ENCODE assay signal across 1 cellular context in the genomic region with DNA sequence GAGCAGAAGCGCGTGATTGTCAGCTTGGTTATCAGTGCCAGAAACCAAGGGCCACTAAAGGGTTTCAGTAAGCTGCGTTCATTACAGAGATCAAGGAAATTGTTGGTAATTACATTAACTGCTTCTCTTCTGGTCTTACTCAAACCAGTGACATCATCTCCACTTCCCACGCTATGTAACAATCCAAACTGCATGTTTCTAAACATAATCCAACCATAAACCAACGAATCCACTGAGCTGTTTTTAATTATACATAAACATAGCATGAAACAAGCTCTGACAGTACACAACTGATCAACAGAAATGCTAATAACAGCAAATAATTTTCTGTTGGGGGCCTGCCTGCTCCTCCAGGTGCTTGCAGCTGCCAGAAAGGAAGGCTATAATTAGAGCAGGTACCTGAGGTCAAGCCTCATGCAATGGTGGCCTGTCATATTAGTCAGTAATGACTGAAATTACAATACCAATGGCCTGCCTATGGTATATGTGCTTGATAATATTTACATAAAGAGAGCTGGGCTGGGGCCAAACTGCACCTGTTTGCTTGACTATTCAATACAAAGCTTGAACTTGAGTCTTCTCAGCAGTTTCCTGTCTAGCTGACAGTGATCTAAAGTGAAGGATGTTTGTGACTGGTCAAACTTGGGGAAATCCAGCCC.
TF ChIP-seq lines count a peak whose summit lies in the region.

No MANE protein-coding gene starts in this region.

TF ChIP-seq in K562, 482 proteins besides CTCF, POLR2A, EP300 and RAD21 (continued from another document):
- TF ChIP-seq, protein P1, sequence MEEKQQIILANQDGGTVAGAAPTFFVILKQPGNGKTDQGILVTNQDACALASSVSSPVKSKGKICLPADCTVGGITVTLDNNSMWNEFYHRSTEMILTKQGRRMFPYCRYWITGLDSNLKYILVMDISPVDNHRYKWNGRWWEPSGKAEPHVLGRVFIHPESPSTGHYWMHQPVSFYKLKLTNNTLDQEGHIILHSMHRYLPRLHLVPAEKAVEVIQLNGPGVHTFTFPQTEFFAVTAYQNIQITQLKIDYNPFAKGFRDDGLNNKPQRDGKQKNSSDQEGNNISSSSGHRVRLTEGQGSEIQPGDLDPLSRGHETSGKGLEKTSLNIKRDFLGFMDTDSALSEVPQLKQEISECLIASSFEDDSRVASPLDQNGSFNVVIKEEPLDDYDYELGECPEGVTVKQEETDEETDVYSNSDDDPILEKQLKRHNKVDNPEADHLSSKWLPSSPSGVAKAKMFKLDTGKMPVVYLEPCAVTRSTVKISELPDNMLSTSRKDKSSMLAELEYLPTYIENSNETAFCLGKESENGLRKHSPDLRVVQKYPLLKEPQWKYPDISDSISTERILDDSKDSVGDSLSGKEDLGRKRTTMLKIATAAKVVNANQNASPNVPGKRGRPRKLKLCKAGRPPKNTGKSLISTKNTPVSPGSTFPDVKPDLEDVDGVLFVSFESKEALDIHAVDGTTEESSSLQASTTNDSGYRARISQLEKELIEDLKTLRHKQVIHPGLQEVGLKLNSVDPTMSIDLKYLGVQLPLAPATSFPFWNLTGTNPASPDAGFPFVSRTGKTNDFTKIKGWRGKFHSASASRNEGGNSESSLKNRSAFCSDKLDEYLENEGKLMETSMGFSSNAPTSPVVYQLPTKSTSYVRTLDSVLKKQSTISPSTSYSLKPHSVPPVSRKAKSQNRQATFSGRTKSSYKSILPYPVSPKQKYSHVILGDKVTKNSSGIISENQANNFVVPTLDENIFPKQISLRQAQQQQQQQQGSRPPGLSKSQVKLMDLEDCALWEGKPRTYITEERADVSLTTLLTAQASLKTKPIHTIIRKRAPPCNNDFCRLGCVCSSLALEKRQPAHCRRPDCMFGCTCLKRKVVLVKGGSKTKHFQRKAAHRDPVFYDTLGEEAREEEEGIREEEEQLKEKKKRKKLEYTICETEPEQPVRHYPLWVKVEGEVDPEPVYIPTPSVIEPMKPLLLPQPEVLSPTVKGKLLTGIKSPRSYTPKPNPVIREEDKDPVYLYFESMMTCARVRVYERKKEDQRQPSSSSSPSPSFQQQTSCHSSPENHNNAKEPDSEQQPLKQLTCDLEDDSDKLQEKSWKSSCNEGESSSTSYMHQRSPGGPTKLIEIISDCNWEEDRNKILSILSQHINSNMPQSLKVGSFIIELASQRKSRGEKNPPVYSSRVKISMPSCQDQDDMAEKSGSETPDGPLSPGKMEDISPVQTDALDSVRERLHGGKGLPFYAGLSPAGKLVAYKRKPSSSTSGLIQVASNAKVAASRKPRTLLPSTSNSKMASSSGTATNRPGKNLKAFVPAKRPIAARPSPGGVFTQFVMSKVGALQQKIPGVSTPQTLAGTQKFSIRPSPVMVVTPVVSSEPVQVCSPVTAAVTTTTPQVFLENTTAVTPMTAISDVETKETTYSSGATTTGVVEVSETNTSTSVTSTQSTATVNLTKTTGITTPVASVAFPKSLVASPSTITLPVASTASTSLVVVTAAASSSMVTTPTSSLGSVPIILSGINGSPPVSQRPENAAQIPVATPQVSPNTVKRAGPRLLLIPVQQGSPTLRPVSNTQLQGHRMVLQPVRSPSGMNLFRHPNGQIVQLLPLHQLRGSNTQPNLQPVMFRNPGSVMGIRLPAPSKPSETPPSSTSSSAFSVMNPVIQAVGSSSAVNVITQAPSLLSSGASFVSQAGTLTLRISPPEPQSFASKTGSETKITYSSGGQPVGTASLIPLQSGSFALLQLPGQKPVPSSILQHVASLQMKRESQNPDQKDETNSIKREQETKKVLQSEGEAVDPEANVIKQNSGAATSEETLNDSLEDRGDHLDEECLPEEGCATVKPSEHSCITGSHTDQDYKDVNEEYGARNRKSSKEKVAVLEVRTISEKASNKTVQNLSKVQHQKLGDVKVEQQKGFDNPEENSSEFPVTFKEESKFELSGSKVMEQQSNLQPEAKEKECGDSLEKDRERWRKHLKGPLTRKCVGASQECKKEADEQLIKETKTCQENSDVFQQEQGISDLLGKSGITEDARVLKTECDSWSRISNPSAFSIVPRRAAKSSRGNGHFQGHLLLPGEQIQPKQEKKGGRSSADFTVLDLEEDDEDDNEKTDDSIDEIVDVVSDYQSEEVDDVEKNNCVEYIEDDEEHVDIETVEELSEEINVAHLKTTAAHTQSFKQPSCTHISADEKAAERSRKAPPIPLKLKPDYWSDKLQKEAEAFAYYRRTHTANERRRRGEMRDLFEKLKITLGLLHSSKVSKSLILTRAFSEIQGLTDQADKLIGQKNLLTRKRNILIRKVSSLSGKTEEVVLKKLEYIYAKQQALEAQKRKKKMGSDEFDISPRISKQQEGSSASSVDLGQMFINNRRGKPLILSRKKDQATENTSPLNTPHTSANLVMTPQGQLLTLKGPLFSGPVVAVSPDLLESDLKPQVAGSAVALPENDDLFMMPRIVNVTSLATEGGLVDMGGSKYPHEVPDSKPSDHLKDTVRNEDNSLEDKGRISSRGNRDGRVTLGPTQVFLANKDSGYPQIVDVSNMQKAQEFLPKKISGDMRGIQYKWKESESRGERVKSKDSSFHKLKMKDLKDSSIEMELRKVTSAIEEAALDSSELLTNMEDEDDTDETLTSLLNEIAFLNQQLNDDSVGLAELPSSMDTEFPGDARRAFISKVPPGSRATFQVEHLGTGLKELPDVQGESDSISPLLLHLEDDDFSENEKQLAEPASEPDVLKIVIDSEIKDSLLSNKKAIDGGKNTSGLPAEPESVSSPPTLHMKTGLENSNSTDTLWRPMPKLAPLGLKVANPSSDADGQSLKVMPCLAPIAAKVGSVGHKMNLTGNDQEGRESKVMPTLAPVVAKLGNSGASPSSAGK (IDR thresholded peaks at IDR 0.05) = no peak; the same call in 1 of the 2 replicates
- TF ChIP-seq ARID1B (IDR thresholded peaks at IDR 0.05) (peak; percentile 62; the same call in 1 of the 2 replicates), CEBPG (CRISPR knock-in tag; IDR thresholded peaks at IDR 0.05) (no peak), CEBPG (tag; conservative IDR thresholded peaks at IDR 0.05 in 1 of 2, IDR thresholded peaks at IDR 0.05 in 1 of 2) (peak in 1 of 2 experiments; percentile 73; a peak in 2 of 4 replicates), ZNF717 (CRISPR knock-in tag; IDR thresholded peaks at IDR 0.05) (no peak), ATF7 (IDR thresholded peaks at IDR 0.05) (peak; percentile 92), JUND (IDR thresholded peaks at IDR 0.05; ENCODE audit: borderline replicate concordance, low read depth, low read length) (peak; percentile 70; the same call in 1 of the 2 replicates), JUND (tag; IDR thresholded peaks at IDR 0.05; ENCODE audit: borderline replicate concordance, low read depth, low read length) (peak; percentile 70), MEF2A (IDR thresholded peaks at IDR 0.05; ENCODE audit: control insufficient read depth, low read depth, low read length) (0 out of 2 replicates have a peak, but pooled peaks have one; percentile 22), TAF7 (tag; IDR thresholded peaks at IDR 0.05) (no peak), MECOM (CRISPR knock-in tag; IDR thresholded peaks at IDR 0.05) (0 out of 2 replicates have a peak, but pooled peaks have one; percentile 17), ZNF444 (CRISPR knock-in tag; IDR thresholded peaks at IDR 0.05) (no peak), EP400 (IDR thresholded peaks at IDR 0.05) (peak; percentile 41; the same call in 1 of the 2 replicates), DPF2 (IDR thresholded peaks at IDR 0.05) (peak; percentile 58), ZNF785 (CRISPR knock-in tag; IDR thresholded peaks at IDR 0.05) (no peak), MEIS2 (IDR thresholded peaks at IDR 0.05; ENCODE audit: partially characterized antibody) (peak; percentile 51), NRF1 (conservative IDR thresholded peaks at IDR 0.05 in 1 of 2, IDR thresholded peaks at IDR 0.05 in 1 of 2) (0 out of 4 replicates have a peak, but pooled peaks of 1 of the 2 experiments have one; percentile 23), CTBP1 (IDR thresholded peaks at IDR 0.05; ENCODE audit: borderline replicate concordance) (no peak), RFX1 (IDR thresholded peaks at IDR 0.05) (no peak)
- TF ChIP-seq, protein P2, sequence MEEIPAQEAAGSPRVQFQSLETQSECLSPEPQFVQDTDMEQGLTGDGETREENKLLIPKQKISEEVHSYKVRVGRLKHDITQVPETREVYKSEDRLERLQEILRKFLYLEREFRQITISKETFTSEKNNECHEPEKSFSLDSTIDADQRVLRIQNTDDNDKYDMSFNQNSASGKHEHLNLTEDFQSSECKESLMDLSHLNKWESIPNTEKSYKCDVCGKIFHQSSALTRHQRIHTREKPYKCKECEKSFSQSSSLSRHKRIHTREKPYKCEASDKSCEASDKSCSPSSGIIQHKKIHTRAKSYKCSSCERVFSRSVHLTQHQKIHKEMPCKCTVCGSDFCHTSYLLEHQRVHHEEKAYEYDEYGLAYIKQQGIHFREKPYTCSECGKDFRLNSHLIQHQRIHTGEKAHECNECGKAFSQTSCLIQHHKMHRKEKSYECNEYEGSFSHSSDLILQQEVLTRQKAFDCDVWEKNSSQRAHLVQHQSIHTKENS (CRISPR knock-in tag; IDR thresholded peaks at IDR 0.05) = no peak
- TF ChIP-seq, protein P3, sequence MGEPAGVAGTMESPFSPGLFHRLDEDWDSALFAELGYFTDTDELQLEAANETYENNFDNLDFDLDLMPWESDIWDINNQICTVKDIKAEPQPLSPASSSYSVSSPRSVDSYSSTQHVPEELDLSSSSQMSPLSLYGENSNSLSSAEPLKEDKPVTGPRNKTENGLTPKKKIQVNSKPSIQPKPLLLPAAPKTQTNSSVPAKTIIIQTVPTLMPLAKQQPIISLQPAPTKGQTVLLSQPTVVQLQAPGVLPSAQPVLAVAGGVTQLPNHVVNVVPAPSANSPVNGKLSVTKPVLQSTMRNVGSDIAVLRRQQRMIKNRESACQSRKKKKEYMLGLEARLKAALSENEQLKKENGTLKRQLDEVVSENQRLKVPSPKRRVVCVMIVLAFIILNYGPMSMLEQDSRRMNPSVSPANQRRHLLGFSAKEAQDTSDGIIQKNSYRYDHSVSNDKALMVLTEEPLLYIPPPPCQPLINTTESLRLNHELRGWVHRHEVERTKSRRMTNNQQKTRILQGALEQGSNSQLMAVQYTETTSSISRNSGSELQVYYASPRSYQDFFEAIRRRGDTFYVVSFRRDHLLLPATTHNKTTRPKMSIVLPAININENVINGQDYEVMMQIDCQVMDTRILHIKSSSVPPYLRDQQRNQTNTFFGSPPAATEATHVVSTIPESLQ (CRISPR knock-in tag; IDR thresholded peaks at IDR 0.05) = no peak
- TF ChIP-seq, protein P4, sequence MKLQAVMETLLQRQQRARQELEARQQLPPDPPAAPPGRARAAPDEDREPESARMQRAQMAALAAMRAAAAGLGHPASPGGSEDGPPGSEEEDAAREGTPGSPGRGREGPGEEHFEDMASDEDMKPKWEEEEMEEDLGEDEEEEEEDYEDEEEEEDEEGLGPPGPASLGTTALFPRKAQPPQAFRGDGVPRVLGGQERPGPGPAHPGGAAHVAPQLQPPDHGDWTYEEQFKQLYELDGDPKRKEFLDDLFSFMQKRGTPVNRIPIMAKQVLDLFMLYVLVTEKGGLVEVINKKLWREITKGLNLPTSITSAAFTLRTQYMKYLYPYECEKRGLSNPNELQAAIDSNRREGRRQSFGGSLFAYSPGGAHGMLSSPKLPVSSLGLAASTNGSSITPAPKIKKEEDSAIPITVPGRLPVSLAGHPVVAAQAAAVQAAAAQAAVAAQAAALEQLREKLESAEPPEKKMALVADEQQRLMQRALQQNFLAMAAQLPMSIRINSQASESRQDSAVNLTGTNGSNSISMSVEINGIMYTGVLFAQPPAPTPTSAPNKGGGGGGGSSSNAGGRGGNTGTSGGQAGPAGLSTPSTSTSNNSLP (IDR thresholded peaks at IDR 0.05; ENCODE audit: borderline replicate concordance, low read depth, low read length) = peak; percentile 61; the same call in 1 of the 2 replicates
- TF ChIP-seq, protein P5, sequence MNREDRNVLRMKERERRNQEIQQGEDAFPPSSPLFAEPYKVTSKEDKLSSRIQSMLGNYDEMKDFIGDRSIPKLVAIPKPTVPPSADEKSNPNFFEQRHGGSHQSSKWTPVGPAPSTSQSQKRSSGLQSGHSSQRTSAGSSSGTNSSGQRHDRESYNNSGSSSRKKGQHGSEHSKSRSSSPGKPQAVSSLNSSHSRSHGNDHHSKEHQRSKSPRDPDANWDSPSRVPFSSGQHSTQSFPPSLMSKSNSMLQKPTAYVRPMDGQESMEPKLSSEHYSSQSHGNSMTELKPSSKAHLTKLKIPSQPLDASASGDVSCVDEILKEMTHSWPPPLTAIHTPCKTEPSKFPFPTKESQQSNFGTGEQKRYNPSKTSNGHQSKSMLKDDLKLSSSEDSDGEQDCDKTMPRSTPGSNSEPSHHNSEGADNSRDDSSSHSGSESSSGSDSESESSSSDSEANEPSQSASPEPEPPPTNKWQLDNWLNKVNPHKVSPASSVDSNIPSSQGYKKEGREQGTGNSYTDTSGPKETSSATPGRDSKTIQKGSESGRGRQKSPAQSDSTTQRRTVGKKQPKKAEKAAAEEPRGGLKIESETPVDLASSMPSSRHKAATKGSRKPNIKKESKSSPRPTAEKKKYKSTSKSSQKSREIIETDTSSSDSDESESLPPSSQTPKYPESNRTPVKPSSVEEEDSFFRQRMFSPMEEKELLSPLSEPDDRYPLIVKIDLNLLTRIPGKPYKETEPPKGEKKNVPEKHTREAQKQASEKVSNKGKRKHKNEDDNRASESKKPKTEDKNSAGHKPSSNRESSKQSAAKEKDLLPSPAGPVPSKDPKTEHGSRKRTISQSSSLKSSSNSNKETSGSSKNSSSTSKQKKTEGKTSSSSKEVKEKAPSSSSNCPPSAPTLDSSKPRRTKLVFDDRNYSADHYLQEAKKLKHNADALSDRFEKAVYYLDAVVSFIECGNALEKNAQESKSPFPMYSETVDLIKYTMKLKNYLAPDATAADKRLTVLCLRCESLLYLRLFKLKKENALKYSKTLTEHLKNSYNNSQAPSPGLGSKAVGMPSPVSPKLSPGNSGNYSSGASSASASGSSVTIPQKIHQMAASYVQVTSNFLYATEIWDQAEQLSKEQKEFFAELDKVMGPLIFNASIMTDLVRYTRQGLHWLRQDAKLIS (CRISPR knock-in tag; IDR thresholded peaks at IDR 0.05) = 0 out of 2 replicates have a peak, but pooled peaks have one; percentile 48
- TF ChIP-seq, protein P6, sequence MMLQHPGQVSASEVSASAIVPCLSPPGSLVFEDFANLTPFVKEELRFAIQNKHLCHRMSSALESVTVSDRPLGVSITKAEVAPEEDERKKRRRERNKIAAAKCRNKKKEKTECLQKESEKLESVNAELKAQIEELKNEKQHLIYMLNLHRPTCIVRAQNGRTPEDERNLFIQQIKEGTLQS (IDR thresholded peaks at IDR 0.05) = peak; percentile 92
- TF ChIP-seq, protein P6 (CRISPR knock-in tag; conservative IDR thresholded peaks at IDR 0.05) = peak; percentile 13; the same call in 1 of the 2 replicates
TF ChIP-seq in K562: peak in this region for 53.
